ENCODE assay signal across 39 cellular contexts in genomic region chr20:52064936-52065335, GRCh38.
"Had no signal": no experiment of that assay in that cellular context is flagged by ENCODE, and none has a peak within 500 bp of the region (broad histone marks: within the 10 kb centered on the region; RNA-seq: fewer than 3 reads in every experiment).

No MANE protein-coding gene starts in this region.

- H3K4me1 Mint-ChIP-seq: activated naive CD4-positive, alpha-beta T cell treated with anti-CD3 and anti-CD28 coated beads, Interleukin-2, amount 10 ng/mL, durations not matched to agents 7 days and 5 days; activated naive CD4-positive, alpha-beta T cell treated with anti-CD3 and anti-CD28 coated beads, Interleukin-2, amount 50 U/mL, for 24 hours; activated naive CD8-positive, alpha-beta T cell treated with anti-CD3 and anti-CD28 coated beads for 36 hours; activated naive CD8-positive, alpha-beta T cell treated with anti-CD3 and anti-CD28 coated beads, Interleukin-2, amount 10 ng/mL, durations not matched to agents 7 days and 5 days; activated naive CD8-positive, alpha-beta T cell treated with anti-CD3 and anti-CD28 coated beads, Interleukin-2, amount 50 U/mL, for 24 hours; activated T-helper 17 cell treated with anti-CD3 and anti-CD28 coated beads, Interleukin-2, amount 50 U/mL, for 72 hours had no signal

- H3K27ac ChIP-seq: adrenal gland, ascending aorta, body of pancreas, brain microvascular endothelial cell, breast epithelium, cardiac muscle cell had no signal

- FAIRE-seq: astrocyte, bronchial epithelial cell had no signal

- H3K4me1 ChIP-seq: adrenal gland, ascending aorta, body of pancreas, breast epithelium had no signal

- H3K4me3 Mint-ChIP-seq: activated naive CD4-positive, alpha-beta T cell treated with anti-CD3 and anti-CD28 coated beads for 36 hours; activated naive CD4-positive, alpha-beta T cell treated with anti-CD3 and anti-CD28 coated beads, Interleukin-2, amount 10 ng/mL, durations not matched to agents 7 days and 5 days; activated naive CD4-positive, alpha-beta T cell treated with anti-CD3 and anti-CD28 coated beads, Interleukin-2, amount 50 U/mL, for 24 hours; activated naive CD8-positive, alpha-beta T cell; activated naive CD8-positive, alpha-beta T cell treated with anti-CD3 and anti-CD28 coated beads for 36 hours; activated naive CD8-positive, alpha-beta T cell treated with anti-CD3 and anti-CD28 coated beads, Interleukin-2, amount 10 ng/mL, durations not matched to agents 7 days and 5 days; activated naive CD8-positive, alpha-beta T cell treated with anti-CD3 and anti-CD28 coated beads, Interleukin-2, amount 50 U/mL, for 24 hours; activated T-cell treated with anti-CD3 and anti-CD28 coated beads, Interleukin-2, amount 50 U/mL, for 24 hours; activated T-cell treated with anti-CD3 and anti-CD28 coated beads, Interleukin-2, amount 50 U/mL, for 4 hours; activated T-cell treated with anti-CD3 and anti-CD28 coated beads, Interleukin-2, amount 50 U/mL, for 72 hours; activated T-helper 1 cell treated with anti-CD3 and anti-CD28 coated beads, Interleukin-12 subunit alpha, Interleukin-12 subunit beta, Interleukin-2, Interleukin-4 antibody, amounts not matched to agents 30 ng/mL and 10 ng/mL and 1 ng/mL, durations not matched to agents 14 hours and 24 hours and 36 hours; activated T-helper 17 cell treated with anti-CD3 and anti-CD28 coated beads, Interleukin-2, amount 50 U/mL, for 72 hours; brain had no signal

- H3K9me3 Mint-ChIP-seq: activated naive CD4-positive, alpha-beta T cell treated with anti-CD3 and anti-CD28 coated beads for 36 hours; activated naive CD4-positive, alpha-beta T cell treated with anti-CD3 and anti-CD28 coated beads, Interleukin-2, amount 10 ng/mL, durations not matched to agents 7 days and 5 days; activated naive CD4-positive, alpha-beta T cell treated with anti-CD3 and anti-CD28 coated beads, Interleukin-2, amount 50 U/mL, for 24 hours; activated naive CD4-positive, alpha-beta T cell treated with anti-CD3 and anti-CD28 coated beads, Interleukin-2, amount 50 U/mL, for 72 hours; activated naive CD8-positive, alpha-beta T cell treated with anti-CD3 and anti-CD28 coated beads for 36 hours; activated naive CD8-positive, alpha-beta T cell treated with anti-CD3 and anti-CD28 coated beads, Interleukin-2, amount 10 ng/mL, durations not matched to agents 7 days and 5 days; activated naive CD8-positive, alpha-beta T cell treated with anti-CD3 and anti-CD28 coated beads, Interleukin-2, amount 50 U/mL, for 24 hours; activated T-cell treated with anti-CD3 and anti-CD28 coated beads, Interleukin-2, amount 50 U/mL, for 24 hours; activated T-cell treated with anti-CD3 and anti-CD28 coated beads, Interleukin-2, amount 50 U/mL, for 72 hours; activated T-helper 1 cell treated with anti-CD3 and anti-CD28 coated beads, Interleukin-12 subunit alpha, Interleukin-12 subunit beta, Interleukin-2, Interleukin-4 antibody, amounts not matched to agents 30 ng/mL and 10 ng/mL and 1 ng/mL, durations not matched to agents 14 hours and 24 hours and 36 hours; activated T-helper 17 cell treated with anti-CD3 and anti-CD28 coated beads, Interleukin-2, amount 50 U/mL, for 72 hours; activated T-helper 2 cell treated with anti-CD3 and anti-CD28 coated beads, Interferon-gamma antibody, Interleukin-2, Interleukin-4, amounts not matched to agents 10 μg/mL and 5 μg/mL and 100 μg/mL, durations not matched to agents 14 hours and 24 hours and 36 hours had no signal

- H3K9me3 ChIP-seq: adrenal gland, body of pancreas, breast epithelium had no signal

- H3K4me3 ChIP-seq: adrenal gland, ascending aorta, body of pancreas, breast epithelium, cardiac muscle cell had no signal

- H3K27ac Mint-ChIP-seq: activated naive CD4-positive, alpha-beta T cell treated with anti-CD3 and anti-CD28 coated beads for 36 hours; activated naive CD4-positive, alpha-beta T cell treated with anti-CD3 and anti-CD28 coated beads, Interleukin-2, amount 10 ng/mL, durations not matched to agents 7 days and 5 days; activated naive CD4-positive, alpha-beta T cell treated with anti-CD3 and anti-CD28 coated beads, Interleukin-2, amount 50 U/mL, for 24 hours; activated naive CD4-positive, alpha-beta T cell treated with anti-CD3 and anti-CD28 coated beads, Interleukin-2, amount 50 U/mL, for 72 hours; activated naive CD8-positive, alpha-beta T cell; activated naive CD8-positive, alpha-beta T cell treated with anti-CD3 and anti-CD28 coated beads for 36 hours; activated naive CD8-positive, alpha-beta T cell treated with anti-CD3 and anti-CD28 coated beads, Interleukin-2, amount 10 ng/mL, durations not matched to agents 7 days and 5 days; activated naive CD8-positive, alpha-beta T cell treated with anti-CD3 and anti-CD28 coated beads, Interleukin-2, amount 50 U/mL, for 24 hours; activated T-cell treated with anti-CD3 and anti-CD28 coated beads, Interleukin-2, amount 50 U/mL, for 24 hours; activated T-cell treated with anti-CD3 and anti-CD28 coated beads, Interleukin-2, amount 50 U/mL, for 72 hours; activated T-helper 1 cell treated with anti-CD3 and anti-CD28 coated beads, Interleukin-12 subunit alpha, Interleukin-12 subunit beta, Interleukin-2, Interleukin-4 antibody, amounts not matched to agents 30 ng/mL and 10 ng/mL and 1 ng/mL, durations not matched to agents 14 hours and 24 hours and 36 hours; activated T-helper 17 cell treated with anti-CD3 and anti-CD28 coated beads, Interleukin-2, amount 50 U/mL, for 72 hours; activated T-helper 2 cell treated with anti-CD3 and anti-CD28 coated beads, Interferon-gamma antibody, Interleukin-2, Interleukin-4, amounts not matched to agents 10 μg/mL and 5 μg/mL and 100 μg/mL, durations not matched to agents 14 hours and 24 hours and 36 hours; brain had no signal

- H3K27me3 ChIP-seq: adrenal gland, ascending aorta, body of pancreas, brain microvascular endothelial cell, breast epithelium, cardiac muscle cell had no signal

- H3K36me3 Mint-ChIP-seq: activated naive CD4-positive, alpha-beta T cell treated with anti-CD3 and anti-CD28 coated beads, Interleukin-2, amount 10 ng/mL, durations not matched to agents 7 days and 5 days; activated naive CD4-positive, alpha-beta T cell treated with anti-CD3 and anti-CD28 coated beads, Interleukin-2, amount 50 U/mL, for 24 hours; activated naive CD4-positive, alpha-beta T cell treated with anti-CD3 and anti-CD28 coated beads, Interleukin-2, amount 50 U/mL, for 72 hours; activated naive CD8-positive, alpha-beta T cell treated with anti-CD3 and anti-CD28 coated beads, Interleukin-2, amount 10 ng/mL, durations not matched to agents 7 days and 5 days; brain had no signal

- ATAC-seq: activated naive CD4-positive, alpha-beta T cell treated with anti-CD3 and anti-CD28 coated beads, Interleukin-2, amount 50 U/mL, for 72 hours; activated naive CD8-positive, alpha-beta T cell treated with anti-CD3 and anti-CD28 coated beads, Interleukin-2, amount 50 U/mL, for 24 hours; activated T-cell treated with anti-CD3 and anti-CD28 coated beads, Interleukin-2, amount 50 U/mL, for 4 hours; activated T-cell treated with anti-CD3 and anti-CD28 coated beads, Interleukin-2, amount 50 U/mL, for 72 hours; activated T-helper 17 cell treated with anti-CD3 and anti-CD28 coated beads, Interleukin-2, amount 50 U/mL, for 72 hours; body of pancreas had no signal

- DNase-seq: activated effector memory CD4-positive, alpha-beta T cell treated with anti-CD3 and anti-CD28 coated beads, Interleukin-2, amount 50 U/mL, for 16 hours; activated effector memory CD4-positive, alpha-beta T cell treated with Interleukin-2 at 50 U/mL for 16 hours; activated gamma-delta T cell; activated gamma-delta T cell treated with Interleukin-2 at 50 U/mL for 16 hours; activated naive CD4-positive, alpha-beta T cell; activated naive CD4-positive, alpha-beta T cell treated with anti-CD3 and anti-CD28 coated beads for 36 hours; activated naive CD4-positive, alpha-beta T cell treated with anti-CD3 and anti-CD28 coated beads, Interleukin-2, amount 10 ng/mL, durations not matched to agents 7 days and 5 days; activated naive CD4-positive, alpha-beta T cell treated with anti-CD3 and anti-CD28 coated beads, Interleukin-2, amount 50 U/mL, for 16 hours; activated naive CD4-positive, alpha-beta T cell treated with Interleukin-2 at 50 U/mL for 16 hours; activated naive CD8-positive, alpha-beta T cell treated with anti-CD3 and anti-CD28 coated beads for 36 hours; activated naive CD8-positive, alpha-beta T cell treated with anti-CD3 and anti-CD28 coated beads, Interleukin-2, amount 10 ng/mL, durations not matched to agents 7 days and 5 days; activated naive CD8-positive, alpha-beta T cell treated with anti-CD3 and anti-CD28 coated beads, Interleukin-2, amount 50 U/mL, for 24 hours; activated T-cell treated with anti-CD3 and anti-CD28 coated beads, Interleukin-2, amount 50 U/mL, for 1 hour; activated T-cell treated with anti-CD3 and anti-CD28 coated beads, Interleukin-2, amount 50 U/mL, for 24 hours; activated T-cell treated with anti-CD3 and anti-CD28 coated beads, Interleukin-2, amount 50 U/mL, for 4 hours; activated T-cell treated with anti-CD3 and anti-CD28 coated beads, Interleukin-2, amount 50 U/mL, for 48 hours; activated T-cell treated with anti-CD3 and anti-CD28 coated beads, Interleukin-2, amount 50 U/mL, for 72 hours; adrenal gland; amniotic stem cell; amygdala; anterior cingulate cortex; aorta; body of pancreas; brain microvascular endothelial cell; caudate nucleus; central memory CD4-positive, alpha-beta T cell; cerebellar nuclear complex had no signal

- H3K27me3 Mint-ChIP-seq: activated naive CD4-positive, alpha-beta T cell treated with anti-CD3 and anti-CD28 coated beads, Interleukin-2, amount 10 ng/mL, durations not matched to agents 7 days and 5 days; activated naive CD4-positive, alpha-beta T cell treated with anti-CD3 and anti-CD28 coated beads, Interleukin-2, amount 50 U/mL, for 24 hours; activated naive CD8-positive, alpha-beta T cell; activated naive CD8-positive, alpha-beta T cell treated with anti-CD3 and anti-CD28 coated beads, Interleukin-2, amount 10 ng/mL, durations not matched to agents 7 days and 5 days; activated naive CD8-positive, alpha-beta T cell treated with anti-CD3 and anti-CD28 coated beads, Interleukin-2, amount 50 U/mL, for 24 hours; activated T-cell treated with anti-CD3 and anti-CD28 coated beads, Interleukin-2, amount 50 U/mL, for 24 hours; activated T-helper 17 cell treated with anti-CD3 and anti-CD28 coated beads, Interleukin-2, amount 50 U/mL, for 72 hours; brain had no signal

- H3K36me3 ChIP-seq: adrenal gland, ascending aorta, brain microvascular endothelial cell, breast epithelium, cardiac muscle cell had no signal
